Comparison of ENCODE assay signal across 34 cellular contexts in genomic region chr2:42910657-42911405, GRCh38.
DNase-seq lines count a peak whose midpoint lies in the region; ATAC-seq, FAIRE-seq and TF ChIP-seq lines count a peak whose summit lies in the region.
"Had no signal": no experiment of that assay in that cellular context is flagged by ENCODE, and none has a peak within 500 bp of the region (broad histone marks: within the 10 kb centered on the region; RNA-seq: fewer than 3 reads in every experiment).

No MANE protein-coding gene starts in this region.

- H3K4me1 ChIP-seq in right lobe of liver (no peaks in the 10 kb centered on the region), HepG2 (ENCODE audit: insufficient read depth, low read length) (peaks cover 37% of the 10 kb centered on the region), H1 (replicated peaks in 1 of 4; ENCODE audit: control insufficient read depth in 3 of 4, insufficient read depth in 4 of 4, low read length in 3 of 4) (peaks cover 0 to 13% (median 10%) of the 10 kb centered on the region in 4 experiments; a peak in 5 of 7 replicates), OCI-LY7 (ENCODE audit: insufficient read depth, low read length, poor library complexity, severe bottlenecking) (no peaks in the 10 kb centered on the region)

- H3K79me2 ChIP-seq in HepG2 (ENCODE audit: insufficient read depth, low read length): no peaks in the 10 kb centered on the region
- no peaks in the 10 kb centered on the region for H3K79me2 ChIP-seq in H1 (ENCODE audit: control insufficient read depth in 1 of 2, insufficient read depth in 2 of 2, low read length in 2 of 2)
- no peaks in the 10 kb centered on the region for H3K79me2 ChIP-seq in OCI-LY7 (ENCODE audit: insufficient read depth, low read depth, low read length)

- H3K36me3 ChIP-seq in right lobe of liver (no peaks in the 10 kb centered on the region), HepG2 (replicated peaks in 1 of 2; ENCODE audit: control insufficient read depth in 1 of 2, insufficient read depth in 2 of 2, low read length in 2 of 2) (no peaks in the 10 kb centered on the region), H1 (ENCODE audit: control insufficient read depth in 2 of 4, insufficient read depth in 4 of 4, low read length in 3 of 4) (no peaks in the 10 kb centered on the region), OCI-LY7 (ENCODE audit: insufficient read depth, low read length) (no peaks in the 10 kb centered on the region)
- H3K36me3 ChIP-seq: adrenal gland, esophagus squamous epithelium, heart right ventricle, MG63, neutrophil, Peyer's patch, SJCRH30, suprapubic skin, uterus had no signal

- no peak overlapping the region for H3K56ac ChIP-seq in H1 (replicated peaks; ENCODE audit: insufficient read length, low read depth, low read length)

- H3K4me3 ChIP-seq in right lobe of liver (no peak overlapping the region), HepG2 (replicated peaks in 1 of 3; ENCODE audit: insufficient read depth in 1 of 3, low read depth in 2 of 3, low read length in 3 of 3) (no peak overlapping the region), H1 (ENCODE audit: extremely low read depth in 1 of 4, insufficient read depth in 2 of 4, low read depth in 3 of 4, low read length in 4 of 4) (no peak overlapping the region), OCI-LY7 (ENCODE audit: low read depth, low read length, poor library complexity, severe bottlenecking) (no peak overlapping the region)
- H3K4me3 ChIP-seq: adrenal gland, dorsolateral prefrontal cortex, esophagus squamous epithelium, heart right ventricle, MG63, Peyer's patch, SJCRH30, suprapubic skin, uterus had no signal

- no peak for TF ChIP-seq RAD21 in HepG2 (CRISPR knock-in tag; IDR thresholded peaks at IDR 0.05)
- TF ChIP-seq RAD21 in H1 (IDR thresholded peaks at IDR 0.05 in 1 of 2, conservative IDR thresholded peaks at IDR 0.05 in 1 of 2; ENCODE audit: low read depth in 2 of 2, low read length in 2 of 2): no peak

- H4K8ac ChIP-seq in H1 (ENCODE audit: extremely low read depth, insufficient read depth, low read length): no peak overlapping the region; the same call in 1 of the 2 replicates

- 91% methylated on average over 3 of the region's 3 CpGs for WGBS in right lobe of liver (ENCODE audit: insufficient coverage, low coverage, low lambda C conversion rate, missing lambda C conversion rate)
- 36% methylated on average over 3 of the region's 3 CpGs for WGBS in HepG2 (ENCODE audit: low lambda C conversion rate)
- WGBS in H1 (ENCODE audit: extremely low coverage in 1 of 2, insufficient coverage in 1 of 2, insufficient read length in 1 of 2, insufficient replicate concordance in 2 of 2, low coverage in 1 of 2, low lambda C conversion rate in 2 of 2, missing lambda C conversion rate in 1 of 2), 2 experiments: 87% methylated on average over 3 of the region's 3 CpGs; no CpG with 5 or more reads in 1 of the 2 experiments

- no peaks in the 10 kb centered on the region for H3K23me2 ChIP-seq in H1 (ENCODE audit: low read depth, low read length)

- BruUV-seq in HepG2 (replicated peaks; lab: Mats Ljungman, UMichigan) (no TSS peak), OCI-LY7 (replicated peaks; lab: Mats Ljungman, UMichigan) (no TSS peak)

- no peak overlapping the region for H2BK5ac ChIP-seq in H1 (ENCODE audit: low read depth, low read length)

- POLR2A ChIA-PET in HepG2 (lab: Yijun Ruan, JAX): interaction anchor here (1.1 kb wide), 1 partner anchor 18 kb away, joined by 3 read pairs; no protein-coding TSS in a partner anchor
- POLR2A ChIA-PET in H1 (lab: Charles Lee; ENCODE audit: partially characterized antibody): no interaction called here
- POLR2A ChIA-PET in OCI-LY7 (lab: Charles Lee): interaction anchor here (0.6 kb wide), 1 partner anchor 72 kb away, joined by 4 read pairs; no protein-coding TSS in a partner anchor

- H3K9me3 ChIP-seq in right lobe of liver (no peaks in the 10 kb centered on the region), HepG2 (ENCODE audit: low read length) (no peaks in the 10 kb centered on the region), H1 (ENCODE audit: insufficient read depth in 2 of 2, low read depth in 1 of 2, low read length in 1 of 2) (no peaks in the 10 kb centered on the region), OCI-LY7 (ENCODE audit: low read length) (no peaks in the 10 kb centered on the region)
- H3K9me3 ChIP-seq: adrenal gland, esophagus squamous epithelium, heart right ventricle, MG63, neutrophil, Peyer's patch, SJCRH30, suprapubic skin, uterus had no signal

- H4K5ac ChIP-seq in H1 (ENCODE audit: insufficient read length, low read depth, low read length): no peak overlapping the region

- no peak overlapping the region for H3K4ac ChIP-seq in H1 (replicated peaks; ENCODE audit: insufficient read length, low read depth, low read length)

- no peak overlapping the region for H2BK20ac ChIP-seq in H1 (ENCODE audit: low read length)

- in situ Hi-C loops in HepG2 (cut with HindIII; ENCODE audit: extremely low pct_ligation_motif_present, low pct_unique_long_range_greater_than_20kb): no loop called here

- no peak overlapping the region for H3K14ac ChIP-seq in H1 (ENCODE audit: insufficient read length)

- H3K27me3 ChIP-seq in right lobe of liver: no peaks in the 10 kb centered on the region
- peaks cover 7 to 39% of the 10 kb centered on the region in 2 experiments; a peak in 4 of 5 replicates for H3K27me3 ChIP-seq in HepG2 (ENCODE audit: control insufficient read depth in 1 of 2, insufficient read depth in 2 of 2, low read length in 2 of 2)
- peaks cover 0 to 2% (median 0%) of the 10 kb centered on the region in 4 experiments; a peak in 1 of 7 replicates for H3K27me3 ChIP-seq in H1 (replicated peaks in 1 of 4; ENCODE audit: control insufficient read depth in 3 of 4, extremely low read depth in 1 of 4, insufficient read depth in 3 of 4, low read length in 3 of 4)
- H3K27me3 ChIP-seq: adrenal gland, dorsolateral prefrontal cortex, esophagus squamous epithelium, foreskin keratinocyte, MG63, Peyer's patch, suprapubic skin, uterus had no signal

- H3K9me2 ChIP-seq in OCI-LY7 (ENCODE audit: insufficient read depth, low read length): no peaks in the 10 kb centered on the region

- no peak for DNase-seq in right lobe of liver
- no peak for DNase-seq in HepG2 (ENCODE audit: low spot score)
- no peak for DNase-seq in H1 (ENCODE audit: low read depth in 1 of 2, low spot score in 2 of 2)
- peak; percentile 55 for DNase-seq in mesenteric fat pad (ENCODE audit: low spot score)
- no peak for DNase-seq in OCI-LY7 (ENCODE audit: low spot score)
- no peak for DNase-seq in retina
- no peak for DNase-seq in ureter (ENCODE audit: low spot score)
- DNase-seq: activated CD4-positive, alpha-beta T cell treated with anti-CD3 and anti-CD28 coated beads for 36 hours; activated CD8-positive, alpha-beta memory T cell treated with anti-CD3 and anti-CD28 coated beads, Interleukin-2, amount 50 U/mL, for 48 hours; activated CD8-positive, alpha-beta T cell treated with anti-CD3 and anti-CD28 coated beads for 36 hours; activated naive CD4-positive, alpha-beta T cell treated with anti-CD3 and anti-CD28 coated beads, Interleukin-2, amount 10 ng/mL, durations not matched to agents 7 days and 5 days; CD4-positive, alpha-beta T cell; cerebellar nuclear complex; dorsolateral prefrontal cortex; esophagus squamous epithelium; foreskin keratinocyte; GOT3; heart right ventricle; KG1; kidney glomerular epithelial cell; MG63; NCI-H1105 treated with DMSO at 0.1 percent for 48 hours; NCI-H187 treated with DMSO at 0.1 percent for 48 hours; NCI-H526; SJCRH30; stimulated activated naive B cell treated with anti-CD40 and anti-IgM and Interleukin-4, amounts not matched to agents 10 μg/mL and 1 μg/mL and 100 μg/mL, for 72 hours; SW 1271 had no signal

- CTCF ChIA-PET in HepG2 (lab: Yijun Ruan, JAX; ENCODE audit: low intra/inter-chr PET ratio, low total read pairs) (no interaction called here), H1 (lab: Charles Lee; ENCODE audit: partially characterized antibody) (interaction anchor here (0.6 to 5.0 kb wide), 10 partner anchors 8 to 113 kb away, joined by 3 to 40 read pairs (median 4); no protein-coding TSS in a partner anchor), OCI-LY7 (lab: Charles Lee; ENCODE audit: unreplicated experiment) (interaction anchor here (0.6 kb wide), 1 partner anchor 1206 kb away, joined by 3 read pairs; no protein-coding TSS in a partner anchor)

- H3K27ac ChIP-seq in right lobe of liver: no peak overlapping the region
- no peak overlapping the region for H3K27ac ChIP-seq in HepG2 (ENCODE audit: extremely low read length, insufficient read depth, low read length)
- H3K27ac ChIP-seq in H1 (ENCODE audit: low read depth, low read length): no peak overlapping the region
- no peak overlapping the region for H3K27ac ChIP-seq in OCI-LY7 (ENCODE audit: low read depth, low read length, poor library complexity, severe bottlenecking)
- H3K27ac ChIP-seq: adrenal gland, dorsolateral prefrontal cortex, foreskin keratinocyte, heart right ventricle, neutrophil, Peyer's patch, SJCRH30, suprapubic skin, uterus had no signal

- no peak overlapping the region for H2BK12ac ChIP-seq in H1 (ENCODE audit: low read depth, low read length)

- ATAC-seq in right lobe of liver (peak; percentile 34 to 78 (median 48)), HepG2 (no peak), HG02885 (IDR thresholded peaks at IDR 0.05; ENCODE audit: poor library complexity, unreplicated experiment) (no peak)
- ATAC-seq: activated CD4-positive, alpha-beta T cell treated with anti-CD3 and anti-CD28 coated beads for 36 hours; activated CD8-positive, alpha-beta T cell treated with anti-CD3 and anti-CD28 coated beads for 36 hours; foreskin keratinocyte; stimulated activated naive B cell treated with anti-CD40 and anti-IgM and Interleukin-4, amounts not matched to agents 10 μg/mL and 1 μg/mL and 100 μg/mL, for 72 hours had no signal

- intact Hi-C loops in right lobe of liver (cut with DNase I) (no loop called here), HepG2 (cut with micrococcal nuclease; ENCODE audit: unreplicated experiment) (no loop called here), OCI-LY7 (cut with micrococcal nuclease; ENCODE audit: unreplicated experiment) (no loop called here)

- H4K20me1 ChIP-seq in HepG2 (ENCODE audit: insufficient read depth, low read length) (no peaks in the 10 kb centered on the region), H1 (replicated peaks in 1 of 2; ENCODE audit: control insufficient read depth in 1 of 2, insufficient read depth in 2 of 2, low read length in 2 of 2) (no peaks in the 10 kb centered on the region), OCI-LY7 (ENCODE audit: insufficient read depth, low read length) (no peaks in the 10 kb centered on the region)

- H2AFZ ChIP-seq in HepG2 (ENCODE audit: low read length) (no peak overlapping the region), H1 (ENCODE audit: low read length) (no peak overlapping the region), OCI-LY7 (ENCODE audit: low read length) (no peak overlapping the region)

- H4K91ac ChIP-seq in H1 (replicated peaks; ENCODE audit: insufficient read length, low read length): peak overlapping the region; percentile 25

- TF ChIP-seq EP300 in HepG2 (IDR thresholded peaks at IDR 0.05; ENCODE audit: low read depth in 2 of 2, low read length in 2 of 2): no peak
- TF ChIP-seq EP300 in HepG2 (CRISPR knock-in tag; IDR thresholded peaks at IDR 0.05; ENCODE audit: borderline replicate concordance): no peak
- TF ChIP-seq EP300 in H1 (IDR thresholded peaks at IDR 0.05; ENCODE audit: borderline replicate concordance in 1 of 2, low read depth in 2 of 2, low read length in 2 of 2): no peak

- H3K9ac ChIP-seq in HepG2 (ENCODE audit: insufficient read depth, low read depth, low read length): no peak overlapping the region
- no peak overlapping the region for H3K9ac ChIP-seq in H1 (replicated peaks in 1 of 4; ENCODE audit: extremely low read depth in 1 of 4, low read depth in 3 of 4, low read length in 3 of 4)

- H2BK120ac ChIP-seq in H1 (replicated peaks; ENCODE audit: low read depth, low read length): peak overlapping the region; percentile 18

- no peak for FAIRE-seq in HepG2 (lab: Jason Lieb, UNC)
- FAIRE-seq in H1 (lab: Jason Lieb, UNC): no peak
- FAIRE-seq: endometrium had no signal

- TF ChIP-seq POLR2A in right lobe of liver (IDR thresholded peaks at IDR 0.05) (no peak), HepG2 (IDR thresholded peaks at IDR 0.05; ENCODE audit: insufficient read depth in 1 of 2, low read depth in 2 of 2, low read length in 2 of 2) (no peak), H1 (IDR thresholded peaks at IDR 0.05; ENCODE audit: control extremely low read depth in 1 of 2, low read depth in 2 of 2, low read length in 2 of 2) (no peak)

- no peaks in the 10 kb centered on the region; the same call in 1 of the 2 replicates for H3K79me1 ChIP-seq in H1 (ENCODE audit: low read depth, low read length)

- TF ChIP-seq CTCF in right lobe of liver (IDR thresholded peaks at IDR 0.05) (no peak), HepG2 (CRISPR knock-in tag; IDR thresholded peaks at IDR 0.05) (no peak), H1 (IDR thresholded peaks at IDR 0.05; ENCODE audit: control extremely low read depth in 1 of 3, insufficient read depth in 1 of 3, low read depth in 1 of 3, low read length in 3 of 3) (no peak), OCI-LY7 (conservative IDR thresholded peaks at IDR 0.05; ENCODE audit: low read length) (no peak)

- H2AK5ac ChIP-seq in H1 (ENCODE audit: low read depth, low read length): no peak overlapping the region

- H3K18ac ChIP-seq in H1 (ENCODE audit: extremely low read depth, low read length): no peak overlapping the region

- H3K23ac ChIP-seq in H1 (ENCODE audit: insufficient read length): no peak overlapping the region

- 0 out of 2 replicates have a peak overlapping the region, but pooled peaks have one; percentile 12 for H2BK15ac ChIP-seq in H1 (ENCODE audit: low read length)

- H3K4me2 ChIP-seq in HepG2 (ENCODE audit: low read depth, low read length) (no peak overlapping the region), H1 (ENCODE audit: insufficient read depth in 1 of 2, low read depth in 2 of 2, low read length in 2 of 2) (no peak overlapping the region), OCI-LY7 (ENCODE audit: low read length) (no peak overlapping the region)

Comparison
In these comparisons a context has a peak if more than half of its experiments do, and no peak if none do; other contexts are left out.
1. ATAC-seq: peak in right lobe of liver (4 of 4); none in HepG2 (single experiment) and HG02885 (single experiment).